Comparison of ENCODE assay signal across 24 cellular contexts in genomic region chr20:25345721-25346120, GRCh38.
"Had no signal": no experiment of that assay in that cellular context is flagged by ENCODE, and none has a peak within 500 bp of the region (broad histone marks: within the 10 kb centered on the region; RNA-seq: fewer than 3 reads in every experiment).

No MANE protein-coding gene starts in this region.

- ATAC-seq: esophagus mucosa, gastrocnemius medialis, heart right ventricle, left cardiac atrium, left lung, left ventricle myocardium superior, lower lobe of right lung, mucosa of descending colon had no signal

- H3K9me3 Mint-ChIP-seq: dendritic cell treated with granulocyte-macrophage colony-stimulating factor and Interleukin-4, amounts not matched to agents 40 ng/mL and 50 ng/mL, for 4 days; effector memory CD8-positive, alpha-beta T cell had no signal

- H3K27ac ChIP-seq: colonic mucosa, epithelial cell of prostate, esophagus squamous epithelium, gastrocnemius medialis, heart right ventricle, left lung, lower lobe of right lung had no signal

- H3K27ac Mint-ChIP-seq: dendritic cell treated with granulocyte-macrophage colony-stimulating factor and Interleukin-4, amounts not matched to agents 40 ng/mL and 50 ng/mL, for 4 days; endodermal cell; mesothelial cell of epicardium; naive B cell had no signal

- H3K27me3 ChIP-seq: colonic mucosa, esophagus squamous epithelium, gastrocnemius medialis, heart right ventricle, left lung had no signal

- H3K27me3 Mint-ChIP-seq: dendritic cell treated with granulocyte-macrophage colony-stimulating factor and Interleukin-4, amounts not matched to agents 40 ng/mL and 50 ng/mL, for 4 days; effector memory CD8-positive, alpha-beta T cell; naive B cell had no signal

- H3K36me3 ChIP-seq: colonic mucosa, esophagus squamous epithelium, gastrocnemius medialis, heart right ventricle, left lung, lower lobe of right lung had no signal

- H3K4me1 Mint-ChIP-seq: mesothelial cell of epicardium had no signal

- H3K4me1 ChIP-seq: colonic mucosa, left lung, lower lobe of right lung had no signal

- H3K4me3 Mint-ChIP-seq: dendritic cell treated with granulocyte-macrophage colony-stimulating factor and Interleukin-4, amounts not matched to agents 40 ng/mL and 50 ng/mL, for 4 days; effector memory CD8-positive, alpha-beta T cell; endodermal cell; mesothelial cell of epicardium; naive B cell had no signal

- DNase-seq: colonic mucosa; cortex of kidney; effector CD8-positive, alpha-beta T cell; endodermal cell; erythroblast; esophagus squamous epithelium; foreskin fibroblast; foreskin melanocyte; gastrocnemius medialis; glutamatergic neuron; heart right ventricle; hippocampal formation; left cardiac atrium; left lung; left ventricle myocardium superior; lower lobe of right lung; mesenchymal stem cell; mucosa of descending colon; naive B cell had no signal

- H3K4me3 ChIP-seq: colonic mucosa, esophagus squamous epithelium, gastrocnemius medialis, heart right ventricle, left lung, lower lobe of right lung, mucosa of descending colon had no signal

- H3K9me3 ChIP-seq: colonic mucosa, esophagus squamous epithelium, gastrocnemius medialis, heart right ventricle, left lung, lower lobe of right lung, mucosa of descending colon had no signal
